1 cellular context compared by ENCODE assay signal in genomic region chr21:45531393-45532215, GRCh38.
TF ChIP-seq lines count a peak whose summit lies in the region.

No MANE protein-coding gene starts in this region.

TF ChIP-seq in GM23338, 12 proteins besides CTCF, POLR2A, EP300 and RAD21 (continued from another document):
- no peak for TF ChIP-seq ZNF462 (CRISPR knock-in tag; IDR thresholded peaks at IDR 0.05)
- no peak for TF ChIP-seq POLR2AphosphoS5 (IDR thresholded peaks at IDR 0.05; ENCODE audit: low read depth)
- TF ChIP-seq EZH2 (IDR thresholded peaks at IDR 0.05; ENCODE audit: low read depth, unreplicated experiment): no peak
- TF ChIP-seq ETS1 (IDR thresholded peaks at IDR 0.05): no peak
- TF ChIP-seq ZNF331 (CRISPR knock-in tag; IDR thresholded peaks at IDR 0.05; ENCODE audit: low read depth): no peak
- no peak for TF ChIP-seq CREB1 (CRISPR knock-in tag; IDR thresholded peaks at IDR 0.05; ENCODE audit: low read depth)
- TF ChIP-seq EZH2phosphoT487 (IDR thresholded peaks at IDR 0.05; ENCODE audit: unreplicated experiment): no peak
- no peak for TF ChIP-seq NANOG (IDR thresholded peaks at IDR 0.05; ENCODE audit: borderline replicate concordance)
